ENCODE assay signal across 8 cellular contexts in genomic region chr19:11848594-11849263, GRCh38. TPM values are rescaled to one million over a fixed set of nuclear protein-coding genes. Genes with fewer than 3 reads are reported as not detected.
DNase-seq lines count a peak whose midpoint lies in the region; ATAC-seq and TF ChIP-seq lines count a peak whose summit lies in the region.

Gene ZNF439 (plus strand): TSS chr19:11848726. CDS start chr19:11848868, 142 bp downstream.

- intact Hi-C loops in Right ventricle myocardium inferior (cut with DNase I): no loop called here

- peak within 1 kb of the TSS; percentile 78 for H3K4me2 ChIP-seq in SK-N-SH
- H3K4me2 ChIP-seq in parathyroid adenoma (ENCODE audit: low read length): peak within 1 kb of the TSS; percentile 95

- H3K9me3 Mint-ChIP-seq in activated naive CD8-positive, alpha-beta T cell (ENCODE audit: low read depth): no peaks in the 10 kb centered on the region

- POLR2A ChIA-PET in SK-N-SH (lab: Yijun Ruan, JAX): no interaction called here

- H3K36me3 Mint-ChIP-seq in activated naive CD8-positive, alpha-beta T cell: peaks cover 12% of the 10 kb centered on the region

- no peak for TF ChIP-seq CTCF in SK-N-SH (IDR thresholded peaks at IDR 0.05)
- TF ChIP-seq CTCF in parathyroid adenoma (IDR thresholded peaks at IDR 0.05): no peak
- no peak for TF ChIP-seq CTCF in thoracic aorta (IDR thresholded peaks at IDR 0.05)

- H3F3A ChIP-seq in SK-N-SH (replicated peaks; ENCODE audit: insufficient read depth): no peaks in the 10 kb centered on the region

- peak; percentile 100 for ATAC-seq in Right ventricle myocardium inferior
- ATAC-seq in thoracic aorta (ENCODE audit: insufficient number of reproducible peaks, low FRiP score, low read depth): peak; percentile 69

- H3K9me3 ChIP-seq in KOPT-K1 (ENCODE audit: insufficient read depth, low read length, poor library complexity, severe bottlenecking) (peaks cover 38% of the 10 kb centered on the region), SK-N-SH (no peaks in the 10 kb centered on the region), parathyroid adenoma (ENCODE audit: control insufficient read depth, low read length) (no peaks in the 10 kb centered on the region), thoracic aorta (peaks cover 5% of the 10 kb centered on the region)

- H3K27me3 Mint-ChIP-seq in activated naive CD8-positive, alpha-beta T cell: no peaks in the 10 kb centered on the region

- H3K27me3 ChIP-seq in SK-N-SH (ENCODE audit: insufficient read depth) (no peaks in the 10 kb centered on the region), parathyroid adenoma (ENCODE audit: control insufficient read depth, insufficient read depth, low read length) (no peaks in the 10 kb centered on the region), thoracic aorta (replicated peaks; ENCODE audit: insufficient read depth) (no peaks in the 10 kb centered on the region)

- H3K4me3 ChIP-seq in SK-N-SH (ENCODE audit: low read depth in 2 of 2, low read length in 1 of 2) (peak within 1 kb of the TSS; percentile 57 to 82), parathyroid adenoma (ENCODE audit: low read depth, low read length) (peak within 1 kb of the TSS; percentile 97), thoracic aorta (peak within 1 kb of the TSS; percentile 79)

- TF ChIP-seq RAD21 in SK-N-SH (IDR thresholded peaks at IDR 0.05; ENCODE audit: low read length): no peak

- CTCF ChIA-PET in SK-N-SH (lab: Yijun Ruan, JAX): interaction anchor here (0.8 to 1.4 kb wide), 4 partner anchors 11 to 75 kb away, joined by 3 to 6 read pairs (median 3); partner anchors contain the start of gene ZNF491

- TF ChIP-seq EP300 in SK-N-SH (IDR thresholded peaks at IDR 0.05; ENCODE audit: borderline replicate concordance in 1 of 2, low read depth in 1 of 2, low read length in 1 of 2): no peak

- H2AFZ ChIP-seq in SK-N-SH (ENCODE audit: low read depth) (peak within 1 kb of the TSS; percentile 83), parathyroid adenoma (peak within 1 kb of the TSS; percentile 92)

- WGBS in SK-N-SH (ENCODE audit: low lambda C conversion rate): under 1% methylated on average over 14 of the region's 53 CpGs

- H3K27ac Mint-ChIP-seq in activated naive CD8-positive, alpha-beta T cell: peak within 1 kb of the TSS; percentile 83

- H4K20me1 ChIP-seq in SK-N-SH (ENCODE audit: insufficient read depth): no peaks in the 10 kb centered on the region

- H3K79me2 ChIP-seq in SK-N-SH (ENCODE audit: insufficient read depth) (peaks cover 4% of the 10 kb centered on the region; the same call in 1 of the 2 replicates), parathyroid adenoma (peaks cover 15% of the 10 kb centered on the region)

- H3K36me3 ChIP-seq in KOPT-K1 (ENCODE audit: insufficient read depth, low read length) (peaks cover 40% of the 10 kb centered on the region), SK-N-SH (replicated peaks in 1 of 2; ENCODE audit: control insufficient read depth in 1 of 2, insufficient read depth in 2 of 2, low read length in 1 of 2) (peaks cover 0 to 6% of the 10 kb centered on the region in 2 experiments), parathyroid adenoma (ENCODE audit: control insufficient read depth, insufficient read depth, low read length) (no peaks in the 10 kb centered on the region), thoracic aorta (peaks cover 6% of the 10 kb centered on the region)

- no peaks in the 10 kb centered on the region for H3K9me2 ChIP-seq in SK-N-SH

- peak within 1 kb of the TSS; percentile 92 for H3K4me3 Mint-ChIP-seq in activated naive CD8-positive, alpha-beta T cell

- DNase-seq in AG08396 (ENCODE audit: low spot score): peak; percentile 92
- DNase-seq in GM19238 (ENCODE audit: insufficient read length, low spot score): peak; percentile 83
- peak; percentile 95 for DNase-seq in SK-N-SH
- peak; percentile 96 for DNase-seq in Right ventricle myocardium inferior (ENCODE audit: missing footprints)
- peak; percentile 82 for DNase-seq in thoracic aorta (ENCODE audit: low spot score)

- peaks cover 30% of the 10 kb centered on the region for H3K4me1 Mint-ChIP-seq in activated naive CD8-positive, alpha-beta T cell (ENCODE audit: low read depth)

- H3K27ac ChIP-seq in KOPT-K1 (ENCODE audit: low read depth, low read length, poor library complexity, severe bottlenecking) (peak within 1 kb of the TSS; percentile 83), SK-N-SH (ENCODE audit: low read depth in 2 of 2, low read length in 1 of 2) (peak within 1 kb of the TSS in 1 of 2 experiments; percentile 44; a peak in 1 of 4 replicates), parathyroid adenoma (peak within 1 kb of the TSS; percentile 95), thoracic aorta (peak within 1 kb of the TSS; percentile 45 to 54)

- peak within 1 kb of the TSS; percentile 48 for H3K9ac ChIP-seq in SK-N-SH
- H3K9ac ChIP-seq in parathyroid adenoma: peak within 1 kb of the TSS; percentile 78

- H3K4me1 ChIP-seq in SK-N-SH (ENCODE audit: control insufficient read depth in 1 of 2, insufficient read depth in 2 of 2, low read depth in 1 of 2, low read length in 1 of 2) (peaks cover 0 to 5% of the 10 kb centered on the region in 2 experiments; a peak in 1 of 4 replicates), parathyroid adenoma (peaks cover 13% of the 10 kb centered on the region), thoracic aorta (ENCODE audit: control insufficient read depth in 1 of 2, low read depth in 2 of 2) (peaks cover 0 to 15% of the 10 kb centered on the region in 2 donors)

TF ChIP-seq in SK-N-SH, 30 proteins besides CTCF, POLR2A, EP300 and RAD21 (continues in another document):
- TF ChIP-seq PBX3 (IDR thresholded peaks at IDR 0.05) (peak; percentile 71), MXI1 (IDR thresholded peaks at IDR 0.05; ENCODE audit: low read depth, low read length) (peak; percentile 84), MAX (IDR thresholded peaks at IDR 0.05; ENCODE audit: low read depth) (0 out of 2 replicates have a peak, but pooled peaks have one; percentile 51), NRF1 (IDR thresholded peaks at IDR 0.05; ENCODE audit: low read depth, low read length) (no peak), ZBTB33 (IDR thresholded peaks at IDR 0.05; ENCODE audit: borderline replicate concordance, low read depth) (no peak), FOXJ3 (CRISPR knock-in tag; IDR thresholded peaks at IDR 0.05) (no peak), RFX5 (IDR thresholded peaks at IDR 0.05; ENCODE audit: low read length) (no peak), TCF12 (IDR thresholded peaks at IDR 0.05) (no peak), CHD2 (IDR thresholded peaks at IDR 0.05; ENCODE audit: low read length, partially characterized antibody) (no peak), REST (IDR thresholded peaks at IDR 0.05; ENCODE audit: low read depth, low read length) (no peak)

RNA-seq across cellular contexts. Expression of gene ZNF439, which starts in this region (rescaled TPM):
- 1.7 and 2.1 TPM in 2 replicates for polyA plus RNA-seq in SK-N-SH (2012; rRNA removed)
- polyA plus RNA-seq in SK-N-SH (2012; cell fraction: cytosol; rRNA removed): 1.6 and 1.7 TPM in 2 replicates
- polyA plus RNA-seq in SK-N-SH (2012; cell fraction: nucleus; rRNA removed): 5.2 and 7.9 TPM in 2 replicates
- total RNA-seq in Right ventricle myocardium inferior: 3.4 TPM
- total RNA-seq in thoracic aorta: 10 to 100 TPM; 13.8 to 28.2 TPM
